ENCODE assay signal across 6 cellular contexts in genomic region chr22:39040155-39040537, GRCh38. TPM values are rescaled to one million over a fixed set of nuclear protein-coding genes. Genes with fewer than 3 reads are reported as not detected.
DNase-seq lines count a peak whose midpoint lies in the region; ATAC-seq, FAIRE-seq and TF ChIP-seq lines count a peak whose summit lies in the region.
"Not testable (repeated sequence)": the region's sequence is repeated elsewhere in the genome, so short reads cannot be mapped to it uniquely, and the experiment has no call there.

No MANE protein-coding gene starts in this region.

- H2AFZ ChIP-seq in H1 (ENCODE audit: low read length) = not testable (repeated sequence)

- H3K9ac ChIP-seq in H1 (replicated peaks in 1 of 4; ENCODE audit: extremely low read depth in 1 of 4, low read depth in 3 of 4, low read length in 3 of 4) = not testable (repeated sequence)

- H3K27me3 Mint-ChIP-seq in CD4-positive, alpha-beta T cell; IgD-negative memory B cell; activated T-cell treated with anti-CD3 and anti-CD28 coated beads, Interleukin-2, amount 50 U/mL, for 24 hours; mesothelial cell of epicardium (ENCODE audit: low read depth): not testable (repeated sequence)

- H3K36me3 Mint-ChIP-seq in CD4-positive, alpha-beta T cell (ENCODE audit: low read depth) = peaks cover 12% of the 10 kb centered on the region
- not testable (repeated sequence) for H3K36me3 Mint-ChIP-seq in IgD-negative memory B cell, mesothelial cell of epicardium
- H3K36me3 Mint-ChIP-seq in activated T-cell treated with anti-CD3 and anti-CD28 coated beads, Interleukin-2, amount 50 U/mL, for 24 hours (ENCODE audit: low read depth) = peaks cover 24% of the 10 kb centered on the region

- not testable (repeated sequence) for TF ChIP-seq POLR2A in H1 (IDR thresholded peaks at IDR 0.05; ENCODE audit: control extremely low read depth in 1 of 2, low read depth in 2 of 2, low read length in 2 of 2); spleen (IDR thresholded peaks at IDR 0.05)

- H3K4me2 ChIP-seq in H1 (ENCODE audit: insufficient read depth in 1 of 2, low read depth in 2 of 2, low read length in 2 of 2) = peak overlapping the region; percentile 58 to 63

- not testable (repeated sequence) for H3K23ac ChIP-seq in H1 (ENCODE audit: insufficient read length)

- not testable (repeated sequence) for ATAC-seq in CD4-positive, alpha-beta T cell (ENCODE audit: poor library complexity)

- POLR2A ChIA-PET in CD4-positive, alpha-beta T cell (lab: Charles Lee) = interaction anchor here (0.7 to 1.0 kb wide), 2 partner anchors 13 to 50 kb away, joined by 3 to 4 read pairs; no protein-coding TSS in a partner anchor
- POLR2A ChIA-PET in H1 (lab: Charles Lee; ENCODE audit: partially characterized antibody) = interaction anchor here (0.6 to 2.5 kb wide), 8 partner anchors 14 to 94 kb away, joined by 3 to 7 read pairs (median 3); partner anchors contain the start of gene APOBEC3D

- H3K9me3 ChIP-seq in CD4-positive, alpha-beta T cell (ENCODE audit: control insufficient read depth, low read length); H1 (ENCODE audit: insufficient read depth in 2 of 2, low read depth in 1 of 2, low read length in 1 of 2); spleen: not testable (repeated sequence)

- not testable (repeated sequence) for H2BK15ac ChIP-seq in H1 (ENCODE audit: low read length)

- H4K91ac ChIP-seq in H1 (replicated peaks; ENCODE audit: insufficient read length, low read length) = not testable (repeated sequence)

- H3K4ac ChIP-seq in H1 (replicated peaks; ENCODE audit: insufficient read length, low read depth, low read length) = not testable (repeated sequence)

- not testable (repeated sequence) for H2BK12ac ChIP-seq in H1 (ENCODE audit: low read depth, low read length)

- not testable (repeated sequence) for TF ChIP-seq RAD21 in H1 (IDR thresholded peaks at IDR 0.05 in 1 of 2, conservative IDR thresholded peaks at IDR 0.05 in 1 of 2; ENCODE audit: low read depth in 2 of 2, low read length in 2 of 2)

- H3K27ac Mint-ChIP-seq in CD4-positive, alpha-beta T cell = peak overlapping the region; percentile 85
- peak overlapping the region; percentile 83 to 97 (median 96) for H3K27ac Mint-ChIP-seq in IgD-negative memory B cell
- peak overlapping the region; percentile 86 for H3K27ac Mint-ChIP-seq in activated T-cell treated with anti-CD3 and anti-CD28 coated beads, Interleukin-2, amount 50 U/mL, for 24 hours
- peak overlapping the region; percentile 79 for H3K27ac Mint-ChIP-seq in mesothelial cell of epicardium

- not testable (repeated sequence) for H3K9me3 Mint-ChIP-seq in CD4-positive, alpha-beta T cell; IgD-negative memory B cell; activated T-cell treated with anti-CD3 and anti-CD28 coated beads, Interleukin-2, amount 50 U/mL, for 24 hours; mesothelial cell of epicardium

- H3K23me2 ChIP-seq in H1 (ENCODE audit: low read depth, low read length) = not testable (repeated sequence)

- H3K4me1 ChIP-seq in H1 (replicated peaks in 1 of 4; ENCODE audit: control insufficient read depth in 3 of 4, insufficient read depth in 4 of 4, low read length in 3 of 4) = peaks cover 3 to 15% (median 10%) of the 10 kb centered on the region in 4 experiments
- H3K4me1 ChIP-seq in spleen = peaks cover 12 to 67% (median 29%) of the 10 kb centered on the region in 6 donors

- H3K27ac ChIP-seq in CD4-positive, alpha-beta T cell (ENCODE audit: low read depth, low read length); H1 (ENCODE audit: low read depth, low read length): not testable (repeated sequence)
- H3K27ac ChIP-seq in spleen = peak overlapping the region; percentile 51 to 97 (median 90)

- not testable (repeated sequence) for H3K79me1 ChIP-seq in H1 (ENCODE audit: low read depth, low read length)

- H3K36me3 ChIP-seq in H1 (ENCODE audit: control insufficient read depth in 2 of 4, insufficient read depth in 4 of 4, low read length in 3 of 4) = not testable (repeated sequence)
- peaks cover 0 to 22% (median 7%) of the 10 kb centered on the region in 6 donors for H3K36me3 ChIP-seq in spleen

- intact Hi-C loops in CD4-positive, alpha-beta T cell (cut with DNase I, micrococcal nuclease) = loop anchor here in 1 of 2 experiments (5.0 kb wide), 2 partner anchors 33 to 47 kb away; no protein-coding TSS in a partner anchor
- intact Hi-C loops in spleen (cut with DNase I; ENCODE audit: low total_unique reads) = not testable (repeated sequence)

- H2AK5ac ChIP-seq in H1 (ENCODE audit: low read depth, low read length) = not testable (repeated sequence)

- H3K18ac ChIP-seq in H1 (ENCODE audit: extremely low read depth, low read length) = peak overlapping the region; percentile 83

- not testable (repeated sequence) for H4K20me1 ChIP-seq in H1 (replicated peaks in 1 of 2; ENCODE audit: control insufficient read depth in 1 of 2, insufficient read depth in 2 of 2, low read length in 2 of 2)

- FAIRE-seq in H1 (lab: Jason Lieb, UNC) = not testable (repeated sequence)

- DNase-seq in CD4-positive, alpha-beta T cell; activated T-cell treated with anti-CD3 and anti-CD28 coated beads, Interleukin-2, amount 50 U/mL, for 24 hours; mesothelial cell of epicardium (ENCODE audit: low spot score in 2 of 2, unreplicated experiment in 2 of 2); spleen: not testable (repeated sequence)
- DNase-seq in H1 (ENCODE audit: low read depth in 1 of 2, low spot score in 2 of 2) = peak in 1 of 2 experiments; percentile 65

- not testable (repeated sequence) for TF ChIP-seq CTCF in CD4-positive, alpha-beta T cell (IDR thresholded peaks at IDR 0.05); H1 (IDR thresholded peaks at IDR 0.05; ENCODE audit: control extremely low read depth in 1 of 3, insufficient read depth in 1 of 3, low read depth in 1 of 3, low read length in 3 of 3); mesothelial cell of epicardium (IDR thresholded peaks at IDR 0.05; ENCODE audit: unreplicated experiment); spleen (IDR thresholded peaks at IDR 0.05 in 8 of 11, conservative IDR thresholded peaks at IDR 0.05 in 3 of 11)

- H3K4me3 ChIP-seq in H1 (ENCODE audit: extremely low read depth in 1 of 4, insufficient read depth in 2 of 4, low read depth in 3 of 4, low read length in 4 of 4) (peak overlapping the region in 2 of 4 experiments; percentile 17 to 54; a peak in 4 of 8 replicates), spleen (peak overlapping the region in 7 of 8 donors; percentile 54 to 76 (median 60))

- H3K4me3 Mint-ChIP-seq in CD4-positive, alpha-beta T cell = peak overlapping the region; percentile 84
- H3K4me3 Mint-ChIP-seq in IgD-negative memory B cell (peak overlapping the region; percentile 55 to 90 (median 85)), mesothelial cell of epicardium (peak overlapping the region; percentile 82)
- peak overlapping the region; percentile 64 for H3K4me3 Mint-ChIP-seq in activated T-cell treated with anti-CD3 and anti-CD28 coated beads, Interleukin-2, amount 50 U/mL, for 24 hours

- not testable (repeated sequence) for H2BK120ac ChIP-seq in H1 (replicated peaks; ENCODE audit: low read depth, low read length)

- H4K8ac ChIP-seq in H1 (ENCODE audit: extremely low read depth, insufficient read depth, low read length) = not testable (repeated sequence)

- not testable (repeated sequence) for H3K79me2 ChIP-seq in H1 (ENCODE audit: control insufficient read depth in 1 of 2, insufficient read depth in 2 of 2, low read length in 2 of 2)

- peak overlapping the region; percentile 71; the same call in 1 of the 2 replicates for H2BK5ac ChIP-seq in H1 (ENCODE audit: low read depth, low read length)

- not testable (repeated sequence) for H3K27me3 ChIP-seq in CD4-positive, alpha-beta T cell (ENCODE audit: control insufficient read depth, insufficient read depth, low read length); H1 (replicated peaks in 1 of 4; ENCODE audit: control insufficient read depth in 3 of 4, extremely low read depth in 1 of 4, insufficient read depth in 3 of 4, low read length in 3 of 4); spleen (replicated peaks in 1 of 7)

- CTCF ChIA-PET in CD4-positive, alpha-beta T cell (lab: Charles Lee) = not testable (repeated sequence)
- CTCF ChIA-PET in H1 (lab: Charles Lee; ENCODE audit: partially characterized antibody) = interaction anchor here (0.7 to 1.0 kb wide), 3 partner anchors 12 to 754 kb away, joined by 3 read pairs; no protein-coding TSS in a partner anchor

- peaks cover 44% of the 10 kb centered on the region for H3K4me1 Mint-ChIP-seq in CD4-positive, alpha-beta T cell (ENCODE audit: low read depth)
- H3K4me1 Mint-ChIP-seq in IgD-negative memory B cell (peaks cover 14 to 23% (median 18%) of the 10 kb centered on the region in 3 donors), mesothelial cell of epicardium (peaks cover 23% of the 10 kb centered on the region)
- peaks cover 50% of the 10 kb centered on the region for H3K4me1 Mint-ChIP-seq in activated T-cell treated with anti-CD3 and anti-CD28 coated beads, Interleukin-2, amount 50 U/mL, for 24 hours (ENCODE audit: low read depth)

- not testable (repeated sequence) for TF ChIP-seq EP300 in H1 (IDR thresholded peaks at IDR 0.05; ENCODE audit: borderline replicate concordance in 1 of 2, low read depth in 2 of 2, low read length in 2 of 2)

- H3K56ac ChIP-seq in H1 (replicated peaks; ENCODE audit: insufficient read length, low read depth, low read length) = not testable (repeated sequence)

- H3K14ac ChIP-seq in H1 (ENCODE audit: insufficient read length) = not testable (repeated sequence)

- WGBS in H1 (ENCODE audit: extremely low coverage in 1 of 2, insufficient coverage in 1 of 2, insufficient read length in 1 of 2, insufficient replicate concordance in 2 of 2, low coverage in 1 of 2, low lambda C conversion rate in 2 of 2, missing lambda C conversion rate in 1 of 2), 2 experiments = 27% methylated on average over 8 of the region's 14 CpGs; no CpG with 5 or more reads in 1 of the 2 experiments
- 22 to 36% (median 25%) methylated on average over 7 to 10 of the region's 14 CpGs for WGBS in spleen, 5 donors

- peak overlapping the region; percentile 88 for H4K5ac ChIP-seq in H1 (ENCODE audit: insufficient read length, low read depth, low read length)

- not testable (repeated sequence) for H2BK20ac ChIP-seq in H1 (ENCODE audit: low read length)

RNA-seq across cellular contexts. Expression of gene APOBEC3F, which starts 0.5 kb away (rescaled TPM):
- total RNA-seq in CD4-positive, alpha-beta T cell = 1 to 10 TPM; 4.3 to 6.5 TPM
- polyA plus RNA-seq in IgD-negative memory B cell = 33.0 TPM
- total RNA-seq in H1 (2021; fragmentation: NEBNext Ultra II Directional; extraction: Animal tissue kit (Norgen Biotek cat#: 25700)) = 7.3 and 9.7 TPM in 2 replicates
- polyA plus RNA-seq in H1 (2011; rRNA removed) = 4.0 and 5.5 TPM in 2 replicates
- polyA plus RNA-seq in H1 (2011; cell fraction: cytosol; rRNA removed) = 3.1 TPM
- 4.0 TPM for polyA plus RNA-seq in H1 (2011; cell fraction: nucleus; rRNA removed)
- 3.8 to 5.7 TPM (median 4.8 TPM) in 4 replicates for polyA plus RNA-seq in H1 (2012, experiment 1 of 2)
- polyA plus RNA-seq in H1 (2012, experiment 2 of 2) = 2.6 TPM
- 4.7 TPM for polyA plus RNA-seq in H1 (2013, experiment 1 of 2)
- polyA plus RNA-seq in H1 (2013, experiment 2 of 2) = 4.7 TPM
- polyA minus RNA-seq in H1 (2011; rRNA and poly(A)+ RNA removed) = 6.5 and 6.8 TPM in 2 replicates
- 5.7 TPM for polyA minus RNA-seq in H1 (2011; cell fraction: cytosol; rRNA and poly(A)+ RNA removed)
- polyA minus RNA-seq in H1 (2011; cell fraction: nucleus; rRNA and poly(A)+ RNA removed) = 4.4 TPM
- 19.0 to 23.8 TPM (median 21.4 TPM) in 3 replicates for total RNA-seq in mesothelial cell of epicardium
- total RNA-seq in spleen = 10 to 100 TPM; 11.4 to 31.5 (median 27.6) TPM
- polyA plus RNA-seq in spleen = 10 to 100 TPM in 1 of 3 donors, 1 to 10 TPM in 2; 5.4 to 17.2 (median 7.9) TPM

RNA-seq across cellular contexts. Expression of gene APOBEC3D, which starts 19.2 kb away (rescaled TPM):
- total RNA-seq in CD4-positive, alpha-beta T cell = 1 to 10 TPM; 7.4 to 8.0 TPM
- polyA plus RNA-seq in IgD-negative memory B cell = 22.0 TPM
- 5.5 and 7.2 TPM in 2 replicates for total RNA-seq in H1 (2021; fragmentation: NEBNext Ultra II Directional; extraction: Animal tissue kit (Norgen Biotek cat#: 25700))
- 2.2 and 4.3 TPM in 2 replicates for polyA plus RNA-seq in H1 (2011; rRNA removed)
- 2.7 TPM for polyA plus RNA-seq in H1 (2011; cell fraction: cytosol; rRNA removed)
- polyA plus RNA-seq in H1 (2011; cell fraction: nucleus; rRNA removed) = 5.2 TPM
- polyA plus RNA-seq in H1 (2012, experiment 1 of 2) = 5.2 to 9.9 TPM (median 8.0 TPM) in 4 replicates
- polyA plus RNA-seq in H1 (2012, experiment 2 of 2) = 3.9 TPM
- 3.9 TPM for polyA plus RNA-seq in H1 (2013, experiment 1 of 2)
- polyA plus RNA-seq in H1 (2013, experiment 2 of 2) = 4.6 TPM
- 7.2 and 9.4 TPM in 2 replicates for polyA minus RNA-seq in H1 (2011; rRNA and poly(A)+ RNA removed)
- polyA minus RNA-seq in H1 (2011; cell fraction: cytosol; rRNA and poly(A)+ RNA removed) = 2.7 TPM
- polyA minus RNA-seq in H1 (2011; cell fraction: nucleus; rRNA and poly(A)+ RNA removed) = 3.5 TPM
- total RNA-seq in mesothelial cell of epicardium = 3.1 to 4.2 TPM (median 3.2 TPM) in 3 replicates
- 10 to 100 TPM; 14.8 to 23.6 (median 17.6) TPM for total RNA-seq in spleen
- polyA plus RNA-seq in spleen = 10 to 100 TPM in 1 of 3 donors, 1 to 10 TPM in 2; 4.5 to 12.7 (median 6.8) TPM

RNA-seq across cellular contexts. Expression of gene APOBEC3C, which starts 26.1 kb away (rescaled TPM):
- 10 to 100 TPM; 13.9 to 14.8 TPM for total RNA-seq in CD4-positive, alpha-beta T cell
- polyA plus RNA-seq in IgD-negative memory B cell = 268 TPM
- 23.3 and 23.7 TPM in 2 replicates for total RNA-seq in H1 (2021; fragmentation: NEBNext Ultra II Directional; extraction: Animal tissue kit (Norgen Biotek cat#: 25700))
- 20.3 and 22.8 TPM in 2 replicates for polyA plus RNA-seq in H1 (2011; rRNA removed)
- 13.0 TPM for polyA plus RNA-seq in H1 (2011; cell fraction: cytosol; rRNA removed)
- 11.5 TPM for polyA plus RNA-seq in H1 (2011; cell fraction: nucleus; rRNA removed)
- polyA plus RNA-seq in H1 (2012, experiment 1 of 2) = 24.1 to 37.8 TPM (median 30.0 TPM) in 4 replicates
- 34.1 TPM for polyA plus RNA-seq in H1 (2012, experiment 2 of 2)
- polyA plus RNA-seq in H1 (2013, experiment 1 of 2) = 41.5 TPM
- polyA plus RNA-seq in H1 (2013, experiment 2 of 2) = 38.6 TPM
- polyA minus RNA-seq in H1 (2011; rRNA and poly(A)+ RNA removed) = 9.3 and 11.0 TPM in 2 replicates
- polyA minus RNA-seq in H1 (2011; cell fraction: cytosol; rRNA and poly(A)+ RNA removed) = 8.7 TPM
- polyA minus RNA-seq in H1 (2011; cell fraction: nucleus; rRNA and poly(A)+ RNA removed) = 6.3 TPM
- 32.6 to 34.7 TPM (median 34.0 TPM) in 3 replicates for total RNA-seq in mesothelial cell of epicardium
- 10 to 100 TPM; 23.5 to 72.4 (median 54.2) TPM for total RNA-seq in spleen
- 10 to 100 TPM; 42.8 to 60.3 (median 45.2) TPM for polyA plus RNA-seq in spleen

RNA-seq across cellular contexts. Expression of gene APOBEC3G, which starts 36.9 kb away (rescaled TPM):
- 10 to 100 TPM; 18.8 to 20.6 TPM for total RNA-seq in CD4-positive, alpha-beta T cell
- 90.7 TPM for polyA plus RNA-seq in IgD-negative memory B cell
- 0.94 and 2.0 TPM in 2 replicates for total RNA-seq in H1 (2021; fragmentation: NEBNext Ultra II Directional; extraction: Animal tissue kit (Norgen Biotek cat#: 25700))
- 1.7 and 2.5 TPM in 2 replicates for polyA plus RNA-seq in H1 (2011; rRNA removed)
- 2.3 TPM for polyA plus RNA-seq in H1 (2011; cell fraction: cytosol; rRNA removed)
- polyA plus RNA-seq in H1 (2011; cell fraction: nucleus; rRNA removed) = 2.7 TPM
- polyA plus RNA-seq in H1 (2012, experiment 1 of 2) = 0.74 to 1.8 TPM (median 1.5 TPM) in 4 replicates
- 1.3 TPM for polyA plus RNA-seq in H1 (2012, experiment 2 of 2)
- 1.2 TPM for polyA plus RNA-seq in H1 (2013, experiment 1 of 2)
- 1.1 TPM for polyA plus RNA-seq in H1 (2013, experiment 2 of 2)
- 2.6 and 2.7 TPM in 2 replicates for polyA minus RNA-seq in H1 (2011; rRNA and poly(A)+ RNA removed)
- polyA minus RNA-seq in H1 (2011; cell fraction: cytosol; rRNA and poly(A)+ RNA removed) = 1.5 TPM
- 2.7 TPM for polyA minus RNA-seq in H1 (2011; cell fraction: nucleus; rRNA and poly(A)+ RNA removed)
- total RNA-seq in mesothelial cell of epicardium = 5.5 to 6.7 TPM (median 6.1 TPM) in 3 replicates
- total RNA-seq in spleen = 10 to 100 TPM; 44.3 to 72.8 (median 53.7) TPM
- polyA plus RNA-seq in spleen = 10 to 100 TPM; 50.9 to 53.1 (median 51.0) TPM

RNA-seq across cellular contexts. Expression of gene APOBEC3H, which starts 56.9 kb away (rescaled TPM):
- under 1 TPM; 0.67 to 0.85 TPM for total RNA-seq in CD4-positive, alpha-beta T cell
- 0.48 TPM for polyA plus RNA-seq in IgD-negative memory B cell
- 0.47 and 0.48 TPM in 2 replicates for total RNA-seq in H1 (2021; fragmentation: NEBNext Ultra II Directional; extraction: Animal tissue kit (Norgen Biotek cat#: 25700))
- polyA plus RNA-seq in H1 (2011; rRNA removed) = 0.52 and 0.56 TPM in 2 replicates
- 0.45 TPM for polyA plus RNA-seq in H1 (2011; cell fraction: cytosol; rRNA removed)
- 0.58 TPM for polyA plus RNA-seq in H1 (2011; cell fraction: nucleus; rRNA removed)
- 0.44 to 1.3 TPM (median 0.92 TPM) in 3 of 4 replicates, not detected in the other for polyA plus RNA-seq in H1 (2012, experiment 1 of 2)
- polyA plus RNA-seq in H1 (2012, experiment 2 of 2) = 0.63 TPM
- polyA plus RNA-seq in H1 (2013, experiment 1 of 2) = 0.65 TPM
- polyA plus RNA-seq in H1 (2013, experiment 2 of 2) = 0.66 TPM
- 1.4 and 1.8 TPM in 2 replicates for polyA minus RNA-seq in H1 (2011; rRNA and poly(A)+ RNA removed)
- polyA minus RNA-seq in H1 (2011; cell fraction: cytosol; rRNA and poly(A)+ RNA removed) = not detected
- not detected for polyA minus RNA-seq in H1 (2011; cell fraction: nucleus; rRNA and poly(A)+ RNA removed)
- total RNA-seq in mesothelial cell of epicardium = 0.49 TPM in 1 of 3 replicates, not detected in the others
- total RNA-seq in spleen = 1 to 10 TPM in 5 of 7 donors, under 1 TPM in 1, not detected in 1; 0.70 to 3.8 (median 2.2) TPM
- polyA plus RNA-seq in spleen = 1 to 10 TPM; 1.8 to 3.4 (median 2.3) TPM
